1 cellular context compared by ENCODE assay signal in the genomic region with DNA sequence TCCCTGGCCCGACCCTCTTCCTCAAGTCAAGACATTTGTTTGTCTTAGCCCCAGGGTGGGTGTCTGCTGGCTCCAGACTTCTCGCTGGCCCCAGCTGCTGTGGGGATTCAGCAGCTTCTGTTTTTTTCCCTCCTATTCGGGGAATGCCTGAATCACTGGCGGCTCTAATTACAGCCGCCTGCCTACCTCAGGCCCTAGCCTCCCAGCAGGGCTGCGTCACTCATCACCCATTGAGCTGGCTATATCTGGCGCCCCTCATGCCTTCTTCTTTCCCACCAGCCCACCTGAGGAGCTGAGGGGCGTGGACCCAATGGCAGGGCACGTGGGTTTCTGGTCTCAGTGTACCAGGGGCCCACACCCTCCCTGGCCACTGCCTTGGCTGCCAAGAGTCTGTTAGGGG.
A peak's percentile ranks its signal among the peaks of the same experiment; 100 is the strongest.
TF ChIP-seq lines count a peak whose summit lies in the region.

No MANE protein-coding gene starts in this region.

TF ChIP-seq in HEK293, 187 proteins besides CTCF, POLR2A, EP300 and RAD21 (continued from another document):
- TF ChIP-seq, protein P1, sequence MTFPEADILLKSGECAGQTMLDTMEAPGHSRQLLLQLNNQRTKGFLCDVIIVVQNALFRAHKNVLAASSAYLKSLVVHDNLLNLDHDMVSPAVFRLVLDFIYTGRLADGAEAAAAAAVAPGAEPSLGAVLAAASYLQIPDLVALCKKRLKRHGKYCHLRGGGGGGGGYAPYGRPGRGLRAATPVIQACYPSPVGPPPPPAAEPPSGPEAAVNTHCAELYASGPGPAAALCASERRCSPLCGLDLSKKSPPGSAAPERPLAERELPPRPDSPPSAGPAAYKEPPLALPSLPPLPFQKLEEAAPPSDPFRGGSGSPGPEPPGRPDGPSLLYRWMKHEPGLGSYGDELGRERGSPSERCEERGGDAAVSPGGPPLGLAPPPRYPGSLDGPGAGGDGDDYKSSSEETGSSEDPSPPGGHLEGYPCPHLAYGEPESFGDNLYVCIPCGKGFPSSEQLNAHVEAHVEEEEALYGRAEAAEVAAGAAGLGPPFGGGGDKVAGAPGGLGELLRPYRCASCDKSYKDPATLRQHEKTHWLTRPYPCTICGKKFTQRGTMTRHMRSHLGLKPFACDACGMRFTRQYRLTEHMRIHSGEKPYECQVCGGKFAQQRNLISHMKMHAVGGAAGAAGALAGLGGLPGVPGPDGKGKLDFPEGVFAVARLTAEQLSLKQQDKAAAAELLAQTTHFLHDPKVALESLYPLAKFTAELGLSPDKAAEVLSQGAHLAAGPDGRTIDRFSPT (tag by site-specific recombination; IDR thresholded peaks at IDR 0.05) = peak; percentile 51; the same call in 1 of the 2 replicates
- TF ChIP-seq GLIS2 (tag by site-specific recombination; IDR thresholded peaks at IDR 0.05) (peak; percentile 77), ZNF366 (tag by site-specific recombination; conservative IDR thresholded peaks at IDR 0.05) (0 out of 2 replicates have a peak, but pooled peaks have one; percentile 17), ZNF335 (tag by site-specific recombination; conservative IDR thresholded peaks at IDR 0.05) (peak; percentile 87), SP7 (tag by site-specific recombination; IDR thresholded peaks at IDR 0.05) (peak; percentile 72; the same call in 1 of the 2 replicates), PATZ1 (tag by site-specific recombination; IDR thresholded peaks at IDR 0.05) (0 out of 2 replicates have a peak, but pooled peaks have one; percentile 12), KLF1 (tag by site-specific recombination; IDR thresholded peaks at IDR 0.05) (peak; percentile 52; the same call in 1 of the 2 replicates), ZFHX2 (tag by site-specific recombination; conservative IDR thresholded peaks at IDR 0.05) (0 out of 2 replicates have a peak, but pooled peaks have one; percentile 5)
